8 cellular contexts compared by ENCODE assay signal in the genomic region with DNA sequence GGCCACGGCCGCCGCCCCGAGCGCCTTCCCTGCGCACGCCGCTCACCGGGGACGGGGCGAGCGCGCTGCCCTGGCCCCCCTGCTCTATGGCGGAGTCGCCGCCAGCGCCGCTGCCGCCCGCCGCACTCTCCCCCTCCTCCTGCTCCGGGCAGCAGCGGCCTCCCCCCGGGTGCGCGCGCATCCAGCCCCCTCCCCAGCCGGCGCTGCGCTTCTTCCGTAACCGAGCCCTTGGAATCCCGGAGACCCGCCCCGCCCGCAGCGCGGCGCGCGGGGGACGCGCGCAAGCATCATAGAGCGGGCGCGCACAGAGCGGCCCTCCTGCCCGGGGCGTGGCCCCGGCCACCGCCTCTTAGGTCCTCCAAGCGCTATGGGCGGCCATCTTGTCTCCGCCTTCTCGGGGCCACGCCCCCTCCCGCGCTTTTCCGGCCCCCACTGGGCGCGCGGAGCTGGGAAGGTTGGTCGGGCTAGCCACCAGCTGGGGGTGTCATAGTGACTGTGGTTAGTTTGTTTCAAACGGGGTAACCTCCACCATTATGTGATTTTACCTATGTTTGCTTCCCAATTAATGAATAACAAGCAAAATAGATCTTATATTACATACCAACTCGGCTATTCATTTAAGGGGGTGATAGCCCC. TPM values are rescaled to one million over a fixed set of nuclear protein-coding genes. Genes with fewer than 3 reads are reported as not detected.
DNase-seq lines count a peak whose midpoint lies in the region; ATAC-seq and TF ChIP-seq lines count a peak whose summit lies in the region.

Gene MBD2, minus strand, starts transcription at position 291 of the 636 bp plus-strand sequence. Its CDS starts 110 bp downstream, at position 181.

- in situ Hi-C loops in KBM-7 (cut with MboI; ENCODE audit: low pct_unique_long_range_greater_than_20kb, low sequenced_read_pairs), result no loop called here

- H3K4me1 Mint-ChIP-seq in activated T-cell treated with anti-CD3 and anti-CD28 coated beads, Interleukin-2, amount 50 U/mL, for 4 hours (ENCODE audit: low read depth), result peaks cover 41% of the 10 kb centered on the region

- H3K4me3 ChIP-seq in esophagus (ENCODE audit: low read depth in 1 of 2, low read length in 2 of 2), result peak within 1 kb of the TSS; percentile 81 to 85
- H3K4me3 ChIP-seq in muscle layer of colon (ENCODE audit: low read depth in 1 of 2, low read length in 2 of 2), result peak within 1 kb of the TSS; percentile 71

- ATAC-seq in GM21717 (IDR thresholded peaks at IDR 0.05; ENCODE audit: unreplicated experiment), result peak; percentile 92
- peak; percentile 88 to 91 for ATAC-seq in activated T-cell treated with anti-CD3 and anti-CD28 coated beads, Interleukin-2, amount 50 U/mL, for 4 hours

- H3K9me3 Mint-ChIP-seq in activated T-cell treated with anti-CD3 and anti-CD28 coated beads, Interleukin-2, amount 50 U/mL, for 4 hours, result no peaks in the 10 kb centered on the region

- H3K9ac ChIP-seq in muscle layer of colon (ENCODE audit: low read length), result no peak within 1 kb of the TSS

- H3K4me1 ChIP-seq in esophagus (ENCODE audit: control insufficient read depth in 2 of 2, insufficient read depth in 2 of 2, low read length in 1 of 2), result no peaks in the 10 kb centered on the region
- H3K4me1 ChIP-seq in muscle layer of colon (ENCODE audit: insufficient read depth, low read length), result peaks cover 17% of the 10 kb centered on the region

- no peaks in the 10 kb centered on the region for H3K9me3 ChIP-seq in esophagus (ENCODE audit: control insufficient read depth in 2 of 2, insufficient read depth in 1 of 2, low read depth in 1 of 2, low read length in 1 of 2)
- H3K9me3 ChIP-seq in muscle layer of colon (ENCODE audit: low read length), result no peaks in the 10 kb centered on the region

- DNase-seq in DMS53 treated with DMSO at 0.1 percent for 48 hours (lab: John Stamatoyannopoulos, UW; ENCODE audit: unreplicated experiment), result peak; percentile 97
- DNase-seq in KBM-7, result peak; percentile 98
- DNase-seq in activated T-cell treated with anti-CD3 and anti-CD28 coated beads, Interleukin-2, amount 50 U/mL, for 4 hours, result peak; percentile 92
- DNase-seq in stimulated activated CD8-positive, alpha-beta memory T cell treated with anti-CD3 and anti-CD28 coated beads, Interleukin-7, amount 100 ng/mL, for 24 hours (ENCODE audit: low read depth), result peak; percentile 88

- peak within 1 kb of the TSS; percentile 99 for H3K4me3 Mint-ChIP-seq in activated T-cell treated with anti-CD3 and anti-CD28 coated beads, Interleukin-2, amount 50 U/mL, for 4 hours

- H3K27ac ChIP-seq in esophagus (ENCODE audit: low read depth in 2 of 2, low read length in 1 of 2), result peak within 1 kb of the TSS; percentile 96 to 99
- H3K27ac ChIP-seq in muscle layer of colon (ENCODE audit: low read depth, low read length), result peak within 1 kb of the TSS; percentile 59

- H3K36me3 ChIP-seq in esophagus (ENCODE audit: control insufficient read depth in 2 of 2, insufficient read depth in 2 of 2, low read length in 1 of 2) (no peaks in the 10 kb centered on the region), muscle layer of colon (ENCODE audit: insufficient read depth, low read length) (no peaks in the 10 kb centered on the region)

- 1% methylated on average over 47 to 66 of the region's 66 CpGs for whole genome bisulfite sequencing in esophagus, 2 donors

- H3K27me3 ChIP-seq in esophagus (ENCODE audit: control insufficient read depth in 1 of 2, insufficient read depth in 2 of 2, low read length in 2 of 2) (no peaks in the 10 kb centered on the region), muscle layer of colon (ENCODE audit: control insufficient read depth in 1 of 2, insufficient read depth in 2 of 2, low read length in 2 of 2) (no peaks in the 10 kb centered on the region)

- no peaks in the 10 kb centered on the region for H3K27me3 Mint-ChIP-seq in activated T-cell treated with anti-CD3 and anti-CD28 coated beads, Interleukin-2, amount 50 U/mL, for 4 hours (ENCODE audit: low read depth)

- peaks cover 11% of the 10 kb centered on the region for H3K36me3 Mint-ChIP-seq in activated T-cell treated with anti-CD3 and anti-CD28 coated beads, Interleukin-2, amount 50 U/mL, for 4 hours (ENCODE audit: insufficient read depth)

TF ChIP-seq in PFSK-1, 5 proteins besides CTCF, POLR2A, EP300 and RAD21:
- TF ChIP-seq POLR2AphosphoS5 (IDR thresholded peaks at IDR 0.05; ENCODE audit: low read depth, low read length) (no peak; the same call in 1 of the 2 replicates), FOXP2 (optimal IDR thresholded peaks at IDR 0.05; ENCODE audit: borderline replicate concordance, extremely low read depth, extremely low read length, insufficient read depth) (peak; percentile 53), REST (IDR thresholded peaks at IDR 0.05; ENCODE audit: insufficient read depth in 1 of 2, low read depth in 2 of 2, low read length in 2 of 2) (0 out of 4 replicates have a peak, but pooled peaks of 1 of the 2 experiments have one; percentile 10), SIN3A (IDR thresholded peaks at IDR 0.05; ENCODE audit: borderline replicate concordance, insufficient read depth, low read length) (peak; percentile 58; the same call in 1 of the 2 replicates), TAF1 (IDR thresholded peaks at IDR 0.05; ENCODE audit: borderline replicate concordance, insufficient read depth, low read length) (peak; percentile 70)

RNA-seq across cellular contexts. Expression of gene MBD2, which starts in this region (rescaled TPM):
- polyA plus RNA-seq in PFSK-1 (2012; ENCODE audit: insufficient read length, low read depth), result 86.5 TPM
- 100 to 1,000 TPM; 119 to 172 (median 135) TPM for total RNA-seq in activated T-cell treated with anti-CD3 and anti-CD28 coated beads, Interleukin-2, amount 50 U/mL, for 4 hours
- polyA plus RNA-seq in esophagus, result 10 to 100 TPM; 55.0 to 55.6 TPM

Comparison
In these comparisons a context has a peak if more than half of its experiments do, and no peak if none do; other contexts are left out.
1. Peak in every context shown above with its lines: DNase-seq, ATAC-seq, H3K4me3 ChIP-seq and H3K27ac ChIP-seq.